ENCODE assay signal across 32 cellular contexts in the genomic region with DNA sequence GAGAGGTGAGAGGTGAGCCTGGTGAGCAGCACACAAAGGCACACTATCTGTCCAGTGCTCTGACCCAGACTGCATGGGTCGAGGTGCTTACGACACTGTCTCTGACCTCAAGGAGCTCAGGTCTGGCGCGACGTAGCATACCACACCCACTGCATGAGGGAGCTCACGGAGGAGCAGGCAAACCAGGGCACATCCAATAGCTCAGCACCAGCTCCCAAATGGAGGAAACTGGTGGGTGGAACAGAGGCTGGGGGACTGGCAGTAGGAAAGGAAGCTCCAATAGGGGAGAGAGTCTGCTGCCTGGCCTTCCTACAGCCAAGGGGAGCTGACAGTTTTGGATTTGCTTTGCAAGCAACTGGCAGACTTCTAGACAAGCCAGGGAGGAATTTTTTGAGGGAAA. TPM values are rescaled to one million over a fixed set of nuclear protein-coding genes. Genes with fewer than 3 reads are reported as not detected.
"Had no signal": no experiment of that assay in that cellular context is flagged by ENCODE, and none has a peak within 500 bp of the region (broad histone marks: within the 10 kb centered on the region; RNA-seq: fewer than 3 reads in every experiment).

No MANE protein-coding gene starts in this region.

- H3K36me3 ChIP-seq: left ventricle myocardium inferior, neutrophil, right atrium auricular region, right lobe of liver, stomach, thyroid gland, transverse colon, upper lobe of left lung, vagina had no signal

- H3K4me3 ChIP-seq: left ventricle myocardium inferior, lung, mucosa of descending colon, psoas muscle, right atrium auricular region, right lobe of liver, smooth muscle cell, stomach, testis, thyroid gland, transverse colon, upper lobe of left lung, vagina had no signal

- H3K9me3 ChIP-seq: left ventricle myocardium inferior, mucosa of descending colon, neutrophil, psoas muscle, right atrium auricular region, right lobe of liver, stomach, testis, thyroid gland, transverse colon, upper lobe of left lung, vagina had no signal

- H3K4me2 ChIP-seq: smooth muscle cell had no signal

- H3K27ac ChIP-seq: left ventricle myocardium inferior, neutrophil, parathyroid adenoma, psoas muscle, right atrium auricular region, right lobe of liver, stomach, testis, thyroid gland, transverse colon, upper lobe of left lung, vagina had no signal

- H3K4me1 ChIP-seq: parathyroid adenoma, psoas muscle, right atrium auricular region, right lobe of liver, testis, transverse colon, vagina had no signal

- DNase-seq: hypothalamus; immature natural killer cell; kidney; left ventricle myocardium inferior; midbrain; naive thymus-derived CD4-positive, alpha-beta T cell; occipital lobe; psoas muscle; stimulated activated CD4-positive, alpha-beta T cell treated with anti-CD3 and anti-CD28 coated beads, Interleukin-1b, Interleukin-23, amount 100 ng/mL, for 48 hours; stimulated activated CD4-positive, alpha-beta T cell treated with anti-CD3 and anti-CD28 coated beads, Interleukin-2, amount 100 ng/mL, for 48 hours; stimulated activated CD4-positive, alpha-beta T cell treated with anti-CD3 and anti-CD28 coated beads, Interleukin-4, amount 100 ng/mL, for 4 hours; stimulated activated CD8-positive, alpha-beta memory T cell treated with anti-CD3 and anti-CD28 coated beads, Interleukin-4, amount 100 ng/mL, for 48 hours; stimulated activated naive CD4-positive, alpha-beta T cell treated with Interleukin-2 at 50 U/mL for 16 hours; stomach; testis; thyroid gland; transverse colon; upper lobe of left lung had no signal

- H2AFZ ChIP-seq: parathyroid adenoma had no signal

- H3K9ac ChIP-seq: parathyroid adenoma had no signal

- H3K27me3 ChIP-seq: right lobe of liver, testis, thyroid gland, vagina had no signal

- H3K79me2 ChIP-seq: parathyroid adenoma had no signal

- ATAC-seq: mucosa of descending colon; naive thymus-derived CD4-positive, alpha-beta T cell; natural killer cell treated with Interleukin-12 subunit alpha and Interleukin-12 subunit beta and Interleukin-15 and Interleukin-18, amount 100 ng/mL, for 72 hours; psoas muscle had no signal

RNA-seq across cellular contexts. Expression of gene CELF4, which starts 36.3 kb away (rescaled TPM):
- total RNA-seq: myocyte; naive thymus-derived CD4-positive, alpha-beta T cell; natural killer cell treated with Interleukin-12 subunit alpha and Interleukin-12 subunit beta and Interleukin-15 and Interleukin-18, amount 100 ng/mL, for 72 hours; osteocyte; posterior vena cava; renal cortical epithelial cell; skeletal muscle tissue had no signal
- polyA plus RNA-seq: smooth muscle cell had no signal
